ENCODE assay signal across 1 cellular context in the genomic region with DNA sequence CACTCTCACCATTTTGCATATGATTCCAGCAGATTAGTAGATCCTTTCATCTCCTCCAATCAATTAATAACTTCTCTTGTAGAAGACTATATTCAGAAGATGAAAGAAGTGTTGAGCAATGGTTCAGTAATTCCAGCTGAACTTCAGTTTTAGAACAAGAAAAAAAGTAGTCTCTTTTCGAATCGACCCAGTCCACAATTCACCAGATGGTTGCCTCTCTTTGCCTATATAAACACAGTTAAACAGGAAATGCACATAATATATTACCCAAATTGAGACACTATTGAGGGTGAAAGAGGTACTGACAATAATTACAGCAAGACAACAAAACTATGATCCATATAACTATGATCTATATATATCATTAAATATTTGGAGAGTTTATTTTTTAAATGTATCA.
TF ChIP-seq lines count a peak whose summit lies in the region.

No MANE protein-coding gene starts in this region.

TF ChIP-seq in WTC11, 78 proteins besides CTCF, POLR2A, EP300 and RAD21 (continued from another document):
- TF ChIP-seq ZNF281 (CRISPR knock-in tag; IDR thresholded peaks at IDR 0.05) (no peak), HMGA2 (CRISPR knock-in tag; IDR thresholded peaks at IDR 0.05) (no peak), RELA (CRISPR knock-in tag; IDR thresholded peaks at IDR 0.05; ENCODE audit: borderline replicate concordance) (no peak), HMGXB4 (CRISPR knock-in tag; IDR thresholded peaks at IDR 0.05) (no peak), FOXP1 (CRISPR knock-in tag; IDR thresholded peaks at IDR 0.05; ENCODE audit: borderline replicate concordance) (no peak), ZMAT4 (CRISPR knock-in tag; IDR thresholded peaks at IDR 0.05) (no peak)
- TF ChIP-seq, protein P1, sequence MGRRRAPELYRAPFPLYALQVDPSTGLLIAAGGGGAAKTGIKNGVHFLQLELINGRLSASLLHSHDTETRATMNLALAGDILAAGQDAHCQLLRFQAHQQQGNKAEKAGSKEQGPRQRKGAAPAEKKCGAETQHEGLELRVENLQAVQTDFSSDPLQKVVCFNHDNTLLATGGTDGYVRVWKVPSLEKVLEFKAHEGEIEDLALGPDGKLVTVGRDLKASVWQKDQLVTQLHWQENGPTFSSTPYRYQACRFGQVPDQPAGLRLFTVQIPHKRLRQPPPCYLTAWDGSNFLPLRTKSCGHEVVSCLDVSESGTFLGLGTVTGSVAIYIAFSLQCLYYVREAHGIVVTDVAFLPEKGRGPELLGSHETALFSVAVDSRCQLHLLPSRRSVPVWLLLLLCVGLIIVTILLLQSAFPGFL (CRISPR knock-in tag; IDR thresholded peaks at IDR 0.05; ENCODE audit: borderline replicate concordance), result no peak
TF ChIP-seq in WTC11: peak in this region for 0.
